Comparison of ENCODE assay signal across 8 cellular contexts in genomic region chr18:26549103-26549485, GRCh38. TPM values are rescaled to one million over a fixed set of nuclear protein-coding genes. Genes with fewer than 3 reads are reported as not detected.
DNase-seq lines count a peak whose midpoint lies in the region; ATAC-seq lines count a peak whose summit lies in the region.

No MANE protein-coding gene starts in this region.

- no peak for DNase-seq in activated CD4-positive, alpha-beta T cell treated with anti-CD3 and anti-CD28 coated beads, Interleukin-2, amount 10 ng/mL, durations not matched to agents 7 days and 5 days
- DNase-seq in activated CD4-positive, alpha-beta T cell treated with anti-CD3 and anti-CD28 coated beads for 1 hour, result no peak
- DNase-seq in NAMALWA (ENCODE audit: low spot score) (peak; percentile 38), left cardiac atrium (no peak), putamen (ENCODE audit: low spot score) (peak; percentile 42), activated gamma-delta T cell (lab: John Stamatoyannopoulos, UW) (no peak)
- DNase-seq in activated naive CD8-positive, alpha-beta T cell treated with anti-CD3 and anti-CD28 coated beads for 36 hours, result peak; percentile 22

- no peak overlapping the region for H3K27ac Mint-ChIP-seq in activated CD4-positive, alpha-beta T cell treated with anti-CD3 and anti-CD28 coated beads, Interleukin-2, amount 10 ng/mL, durations not matched to agents 7 days and 5 days
- H3K27ac Mint-ChIP-seq in activated naive CD8-positive, alpha-beta T cell treated with anti-CD3 and anti-CD28 coated beads for 36 hours, result no peak overlapping the region

- CTCF ChIA-PET in activated CD4-positive, alpha-beta T cell treated with anti-CD3 and anti-CD28 coated beads, Interleukin-2, amount 10 ng/mL, durations not matched to agents 7 days and 5 days (lab: Charles Lee), result interaction anchor here (0.9 kb wide), 1 partner anchor 18 kb away, joined by 3 read pairs; no protein-coding TSS in a partner anchor

- POLR2A ChIA-PET in activated CD4-positive, alpha-beta T cell treated with anti-CD3 and anti-CD28 coated beads, Interleukin-2, amount 10 ng/mL, durations not matched to agents 7 days and 5 days (lab: Charles Lee), result no interaction called here

- intact Hi-C loops in left cardiac atrium (cut with DNase I), result loop anchor here in 1 of 2 donors (5.0 to 10.0 kb wide), 3 partner anchors 42 to 106 kb away; no protein-coding TSS in a partner anchor

- ATAC-seq in left cardiac atrium (peak; percentile 28 to 54), GM19463 (IDR thresholded peaks at IDR 0.05; ENCODE audit: unreplicated experiment) (no peak)

- H3K4me1 Mint-ChIP-seq in activated CD4-positive, alpha-beta T cell treated with anti-CD3 and anti-CD28 coated beads, Interleukin-2, amount 10 ng/mL, durations not matched to agents 7 days and 5 days, result peaks cover 33% of the 10 kb centered on the region
- peaks cover 24% of the 10 kb centered on the region for H3K4me1 Mint-ChIP-seq in activated naive CD8-positive, alpha-beta T cell treated with anti-CD3 and anti-CD28 coated beads for 36 hours

- peak overlapping the region; percentile 59 for H3K4me3 Mint-ChIP-seq in activated CD4-positive, alpha-beta T cell treated with anti-CD3 and anti-CD28 coated beads, Interleukin-2, amount 10 ng/mL, durations not matched to agents 7 days and 5 days
- H3K4me3 Mint-ChIP-seq in activated naive CD8-positive, alpha-beta T cell treated with anti-CD3 and anti-CD28 coated beads for 36 hours, result peak overlapping the region; percentile 66

- H3K27me3 Mint-ChIP-seq in activated CD4-positive, alpha-beta T cell treated with anti-CD3 and anti-CD28 coated beads, Interleukin-2, amount 10 ng/mL, durations not matched to agents 7 days and 5 days, result peaks cover 47% of the 10 kb centered on the region
- peaks cover 52% of the 10 kb centered on the region for H3K27me3 Mint-ChIP-seq in activated naive CD8-positive, alpha-beta T cell treated with anti-CD3 and anti-CD28 coated beads for 36 hours

- peaks cover 4% of the 10 kb centered on the region for H3K36me3 Mint-ChIP-seq in activated CD4-positive, alpha-beta T cell treated with anti-CD3 and anti-CD28 coated beads, Interleukin-2, amount 10 ng/mL, durations not matched to agents 7 days and 5 days (ENCODE audit: low read depth)
- peaks cover 13% of the 10 kb centered on the region for H3K36me3 Mint-ChIP-seq in activated naive CD8-positive, alpha-beta T cell treated with anti-CD3 and anti-CD28 coated beads for 36 hours

- no peaks in the 10 kb centered on the region for H3K9me3 Mint-ChIP-seq in activated CD4-positive, alpha-beta T cell treated with anti-CD3 and anti-CD28 coated beads, Interleukin-2, amount 10 ng/mL, durations not matched to agents 7 days and 5 days
- H3K9me3 Mint-ChIP-seq in activated naive CD8-positive, alpha-beta T cell treated with anti-CD3 and anti-CD28 coated beads for 36 hours, result peaks cover 1% of the 10 kb centered on the region

RNA-seq across cellular contexts. Expression of gene KCTD1, which starts 0.7 kb away (rescaled TPM):
- 1 to 10 TPM; 4.2 to 5.3 TPM for total RNA-seq in activated CD4-positive, alpha-beta T cell treated with anti-CD3 and anti-CD28 coated beads, Interleukin-2, amount 10 ng/mL, durations not matched to agents 7 days and 5 days
- total RNA-seq in activated naive CD8-positive, alpha-beta T cell treated with anti-CD3 and anti-CD28 coated beads for 36 hours, result 1 to 10 TPM; 3.4 to 4.2 TPM
- 10 to 100 TPM; 35.6 to 42.2 TPM for total RNA-seq in left cardiac atrium

Comparison
In these comparisons a context has a peak if more than half of its experiments do, and no peak if none do; other contexts are left out.
1. DNase-seq: peak in NAMALWA (single experiment), activated naive CD8-positive, alpha-beta T cell treated with anti-CD3 and anti-CD28 coated beads for 36 hours (single experiment) and putamen (single experiment); none in activated CD4-positive, alpha-beta T cell treated with anti-CD3 and anti-CD28 coated beads, Interleukin-2, amount 10 ng/mL, durations not matched to agents 7 days and 5 days (single experiment), activated CD4-positive, alpha-beta T cell treated with anti-CD3 and anti-CD28 coated beads for 1 hour (single experiment), left cardiac atrium (single experiment) and activated gamma-delta T cell (single experiment).
2. RNA of gene KCTD1, which starts 0.7 kb away (total RNA-seq): 35.6 to 42.2 TPM in left cardiac atrium; 4.2 to 5.3 TPM in activated CD4-positive, alpha-beta T cell treated with anti-CD3 and anti-CD28 coated beads, Interleukin-2, amount 10 ng/mL, durations not matched to agents 7 days and 5 days and 3.4 to 4.2 TPM in activated naive CD8-positive, alpha-beta T cell treated with anti-CD3 and anti-CD28 coated beads for 36 hours; every median in the first group is over 4 times any median in the second.